Comparison of ENCODE assay signal across 23 cellular contexts in genomic region chr20:34595377-34596184, GRCh38. TPM values are rescaled to one million over a fixed set of nuclear protein-coding genes. Genes with fewer than 3 reads are reported as not detected.
DNase-seq lines count a peak whose midpoint lies in the region; TF ChIP-seq lines count a peak whose summit lies in the region.
"Had no signal": no experiment of that assay in that cellular context is flagged by ENCODE, and none has a peak within 500 bp of the region (broad histone marks: within the 10 kb centered on the region; RNA-seq: fewer than 3 reads in every experiment).

No MANE protein-coding gene starts in this region.

- H3K4me3 Mint-ChIP-seq in endodermal cell, result no peak overlapping the region
- H3K4me3 Mint-ChIP-seq: CD14-positive monocyte; CD8-positive, alpha-beta memory T cell had no signal

- no peak overlapping the region for H3K4me3 ChIP-seq in endodermal cell (ENCODE audit: low read length)
- H3K4me3 ChIP-seq: MG63, PC-9 had no signal

- no peak overlapping the region for H3K27ac ChIP-seq in endodermal cell (ENCODE audit: low read depth, low read length)
- H3K27ac ChIP-seq: PC-9 had no signal

- no peaks in the 10 kb centered on the region for H3K27me3 Mint-ChIP-seq in endodermal cell (ENCODE audit: insufficient read depth)
- H3K27me3 Mint-ChIP-seq: CD8-positive, alpha-beta memory T cell had no signal

- H3K9me3 Mint-ChIP-seq in endodermal cell, result no peaks in the 10 kb centered on the region
- H3K9me3 Mint-ChIP-seq: CD14-positive monocyte; CD8-positive, alpha-beta memory T cell had no signal

- H3K4me1 ChIP-seq in endodermal cell (ENCODE audit: control insufficient read depth, insufficient read depth, low read length), result no peaks in the 10 kb centered on the region
- H3K4me1 ChIP-seq: BE2C had no signal

- peaks cover 11% of the 10 kb centered on the region for H3K36me3 Mint-ChIP-seq in endodermal cell (ENCODE audit: low read depth)

- H3K4me1 Mint-ChIP-seq in endodermal cell, result no peaks in the 10 kb centered on the region
- H3K4me1 Mint-ChIP-seq: CD8-positive, alpha-beta memory T cell had no signal

- no peak for TF ChIP-seq CTCF in endodermal cell (conservative IDR thresholded peaks at IDR 0.05)

- no peaks in the 10 kb centered on the region for H3K36me3 ChIP-seq in endodermal cell (ENCODE audit: control insufficient read depth, insufficient read depth, low read length)
- H3K36me3 ChIP-seq: BE2C, MG63 had no signal

- H3K9ac ChIP-seq in endodermal cell (ENCODE audit: extremely low read depth, low read length, poor library complexity, severe bottlenecking), result no peak overlapping the region

- H3K27me3 ChIP-seq in endodermal cell (ENCODE audit: control insufficient read depth, insufficient read depth, low read length, poor library complexity, severe bottlenecking), result no peaks in the 10 kb centered on the region
- H3K27me3 ChIP-seq: BE2C, MG63 had no signal

- no peaks in the 10 kb centered on the region for H3K9me3 ChIP-seq in endodermal cell (ENCODE audit: control insufficient read depth, low read length)
- H3K9me3 ChIP-seq: BE2C, MG63 had no signal

- peak overlapping the region; percentile 49 for H3K27ac Mint-ChIP-seq in endodermal cell
- H3K27ac Mint-ChIP-seq: CD14-positive monocyte had no signal

- peak in 2 of 3 experiments; percentile 39 to 63 for DNase-seq in NCI-H1417 (lab: John Stamatoyannopoulos, UW)
- DNase-seq in NCI-H1417 treated with DMSO at 0.1 percent for 48 hours (lab: John Stamatoyannopoulos, UW), result no peak
- DNase-seq in NCI-H2081 (lab: John Stamatoyannopoulos, UW), result peak; percentile 78 to 86
- DNase-seq in endodermal cell, result no peak
- DNase-seq in MV-4-11 (lab: John Stamatoyannopoulos, UW), result no peak
- DNase-seq in LoVo (ENCODE audit: low spot score), result no peak
- no peak for DNase-seq in activated CD4-positive, alpha-beta T cell treated with anti-CD3 and anti-CD28 coated beads for 48 hours
- DNase-seq: 8988T; ACHN; BE2C; Calu3; CD8-positive, alpha-beta memory T cell; DMS153; DND-41; Karpas-422; MG63; NCI-H1436 treated with DMSO at 0.1 percent for 48 hours; NCI-H187 treated with DMSO at 0.1 percent for 48 hours; NCI-H524; NCI-H774; PC-9; SHP77 treated with DMSO at 0.1 percent for 48 hours had no signal

- 90 to 93% methylated on average over 9 of the region's 9 CpGs for WGBS in endodermal cell (ENCODE audit: insufficient coverage in 1 of 2, insufficient read length in 1 of 2), 2 experiments

RNA-seq across cellular contexts. Expression of gene MAP1LC3A, which starts 37.1 kb away (rescaled TPM):
- total RNA-seq in endodermal cell, result 10 to 100 TPM; 19.0 to 41.6 TPM
- polyA plus RNA-seq in endodermal cell (2013, experiment 1 of 2), result 31.0 TPM
- polyA plus RNA-seq in endodermal cell (2013, experiment 2 of 2), result 29.1 TPM
- total RNA-seq: PC-9 had no signal

Comparison
In these comparisons a context has a peak if more than half of its experiments do, and no peak if none do; other contexts are left out.
1. DNase-seq: peak in NCI-H1417 (2 of 3) and NCI-H2081 (2 of 2); none in NCI-H1417 treated with DMSO at 0.1 percent for 48 hours (single experiment), endodermal cell (single experiment), MV-4-11 (single experiment), LoVo (single experiment) and activated CD4-positive, alpha-beta T cell treated with anti-CD3 and anti-CD28 coated beads for 48 hours (single experiment).